Comparison of ENCODE assay signal across 8 cellular contexts in genomic region chr16:72467157-72467759, GRCh38.
DNase-seq lines count a peak whose midpoint lies in the region; ATAC-seq and TF ChIP-seq lines count a peak whose summit lies in the region.

No MANE protein-coding gene starts in this region.

- TF ChIP-seq RAD21 in IMR-90 (IDR thresholded peaks at IDR 0.05; ENCODE audit: low read length) = peak; percentile 73

- H3K4me2 ChIP-seq in IMR-90 (ENCODE audit: low read depth, low read length) = no peak overlapping the region
- no peak overlapping the region for H3K4me2 ChIP-seq in PC-9

- H3K36me3 ChIP-seq in IMR-90 (ENCODE audit: control insufficient read depth, insufficient read depth, low read length) = no peaks in the 10 kb centered on the region
- no peaks in the 10 kb centered on the region for H3K36me3 ChIP-seq in PC-9 (ENCODE audit: low read depth)
- no peaks in the 10 kb centered on the region for H3K36me3 ChIP-seq in esophagus squamous epithelium

- H2AK9ac ChIP-seq in IMR-90 (replicated peaks; ENCODE audit: low read depth, low read length, poor library complexity) = no peak overlapping the region

- intact Hi-C loops in IMR-90 (cut with micrococcal nuclease) = loop anchor here (1.0 to 10.0 kb wide), 4 partner anchors 66 to 1568 kb away; no protein-coding TSS in a partner anchor
- intact Hi-C loops in PC-9 (cut with micrococcal nuclease; ENCODE audit: unreplicated experiment) = loop anchor here (1.0 to 2.0 kb wide), 3 partner anchors 66 to 342 kb away; no protein-coding TSS in a partner anchor
- intact Hi-C loops in esophagus squamous epithelium (cut with DNase I) = no loop called here

- no peak overlapping the region for H3K56ac ChIP-seq in IMR-90 (ENCODE audit: extremely low read depth, insufficient read depth, low read length)

- ATAC-seq in IMR-90 (ENCODE audit: low read depth) (peak; percentile 79), HG02623 (IDR thresholded peaks at IDR 0.05; ENCODE audit: unreplicated experiment) (no peak), HG03097 (IDR thresholded peaks at IDR 0.05; ENCODE audit: low FRiP score, unreplicated experiment) (no peak)

- no peak overlapping the region for H2AK5ac ChIP-seq in IMR-90 (ENCODE audit: low read depth, low read length)

- no peak overlapping the region for H3K27ac ChIP-seq in IMR-90 (ENCODE audit: insufficient read depth, low read length)
- no peak overlapping the region for H3K27ac ChIP-seq in PC-9
- no peak overlapping the region for H3K27ac ChIP-seq in esophagus squamous epithelium

- CTCF ChIA-PET in IMR-90 (lab: Yijun Ruan, JAX) (interaction anchor here (0.6 to 2.5 kb wide), 15 partner anchors 16 to 1806 kb away, joined by 3 to 15 read pairs (median 4); no protein-coding TSS in a partner anchor), PC-9 (lab: Charles Lee) (no interaction called here)

- H3K79me2 ChIP-seq in PC-9 (ENCODE audit: low read depth) = no peaks in the 10 kb centered on the region

- H4K20me1 ChIP-seq in IMR-90 (ENCODE audit: insufficient read depth, low read length) = no peaks in the 10 kb centered on the region
- H4K20me1 ChIP-seq in PC-9 (ENCODE audit: insufficient read depth) = no peaks in the 10 kb centered on the region

- no peak overlapping the region for H2BK120ac ChIP-seq in IMR-90 (ENCODE audit: low read depth, low read length)

- no peak overlapping the region for H4K5ac ChIP-seq in IMR-90 (ENCODE audit: low read depth, low read length)

- dilution Hi-C loops in IMR-90 (cut with HindIII; ENCODE audit: low sequenced_read_pairs, unreplicated experiment) = loop anchor here (25.0 kb wide), 1 partner anchor 230 kb away; no protein-coding TSS in a partner anchor

- no peak overlapping the region for H3K18ac ChIP-seq in IMR-90 (ENCODE audit: low read depth, low read length)

- no peaks in the 10 kb centered on the region for H3K79me1 ChIP-seq in IMR-90 (ENCODE audit: low read depth in 1 of 2, low read length in 2 of 2)

- no peak overlapping the region for H3K9ac ChIP-seq in IMR-90 (ENCODE audit: low read depth, low read length)

- H3K9me3 ChIP-seq in IMR-90 (ENCODE audit: control insufficient read depth, insufficient read depth, low read length) (no peaks in the 10 kb centered on the region), PC-9 (ENCODE audit: insufficient read depth, low read depth) (no peaks in the 10 kb centered on the region), esophagus squamous epithelium (no peaks in the 10 kb centered on the region)

- H4K8ac ChIP-seq in IMR-90 (ENCODE audit: low read depth in 2 of 2, low read length in 2 of 2) = no peak overlapping the region

- no peak overlapping the region for H2BK5ac ChIP-seq in IMR-90 (ENCODE audit: low read depth, low read length, poor library complexity, severe bottlenecking)

- TF ChIP-seq POLR2A in IMR-90 (IDR thresholded peaks at IDR 0.05; ENCODE audit: low read depth, low read length) (no peak), esophagus squamous epithelium (IDR thresholded peaks at IDR 0.05) (no peak)

- POLR2A ChIA-PET in IMR-90 (lab: Charles Lee; ENCODE audit: unreplicated experiment) (no interaction called here), PC-9 (lab: Charles Lee; ENCODE audit: unreplicated experiment) (no interaction called here)

- H3K23ac ChIP-seq in IMR-90 (ENCODE audit: low read depth, low read length) = no peak overlapping the region

- no CpG with 5 or more reads among the region's 3 CpGs for whole genome bisulfite sequencing in IMR-90 (ENCODE audit: extremely low coverage in 2 of 2, insufficient read length in 1 of 2), 2 experiments
- 47 to 70% methylated on average over 3 of the region's 3 CpGs for WGBS in esophagus squamous epithelium, 2 donors

- H3F3A ChIP-seq in PC-9 (ENCODE audit: insufficient read depth, low read depth) = no peaks in the 10 kb centered on the region

- no peak overlapping the region for H3K4ac ChIP-seq in IMR-90 (ENCODE audit: low read depth, low read length)

- H3K27me3 ChIP-seq in IMR-90 (ENCODE audit: control insufficient read depth, insufficient read depth, low read length) (no peaks in the 10 kb centered on the region), PC-9 (ENCODE audit: insufficient read depth, low read depth) (no peaks in the 10 kb centered on the region), esophagus squamous epithelium (no peaks in the 10 kb centered on the region)

- no peak overlapping the region for H2BK20ac ChIP-seq in IMR-90 (ENCODE audit: low read depth, low read length)

- H2AFZ ChIP-seq in IMR-90 (replicated peaks; ENCODE audit: low read length, poor library complexity) (no peak overlapping the region), PC-9 (no peak overlapping the region)

- no peaks in the 10 kb centered on the region for H3K9me2 ChIP-seq in PC-9 (ENCODE audit: insufficient read depth)

- no peak overlapping the region for H3K14ac ChIP-seq in IMR-90 (replicated peaks; ENCODE audit: low read depth, low read length)

- H3K9me1 ChIP-seq in IMR-90 (ENCODE audit: insufficient read depth, low read length) = no peaks in the 10 kb centered on the region

- BruUV-seq in IMR-90 (replicated peaks; lab: Mats Ljungman, UMichigan) (no TSS peak), PC-9 (replicated peaks; lab: Mats Ljungman, UMichigan) (no TSS peak)

- in situ Hi-C loops in G401 (cut with HindIII; ENCODE audit: low sequenced_read_pairs) = no loop called here
- in situ Hi-C loops in IMR-90 (cut with MboI; ENCODE audit: low sequenced_read_pairs) = loop anchor here (10.0 kb wide), 1 partner anchor 342 kb away; no protein-coding TSS in a partner anchor

- no peak overlapping the region for H4K91ac ChIP-seq in IMR-90 (ENCODE audit: insufficient read depth, low read depth, low read length)

- TF ChIP-seq CTCF in IMR-90 (conservative IDR thresholded peaks at IDR 0.05; ENCODE audit: low read depth, low read length) (peak; percentile 75), PC-9 (conservative IDR thresholded peaks at IDR 0.05) (peak; percentile 66; the same call in 1 of the 2 replicates), esophagus squamous epithelium (IDR thresholded peaks at IDR 0.05) (peak in 5 of 6 experiments; percentile 19 to 55 (median 33))

- no peak overlapping the region for H3K4me3 ChIP-seq in IMR-90 (ENCODE audit: insufficient read depth, low read depth, low read length)
- H3K4me3 ChIP-seq in PC-9 = no peak overlapping the region
- no peak overlapping the region for H3K4me3 ChIP-seq in esophagus squamous epithelium

- DNase-seq in G401 (ENCODE audit: low spot score) (peak; percentile 31), IMR-90 (peak; percentile 60), PC-9 (no peak), esophagus squamous epithelium (lab: John Stamatoyannopoulos, UW) (no peak), retina (peak; percentile 54)
- DNase-seq in central memory CD4-positive, alpha-beta T cell = no peak

- H3K4me1 ChIP-seq in IMR-90 (ENCODE audit: control insufficient read depth, insufficient read depth, low read length) (no peaks in the 10 kb centered on the region), PC-9 (replicated peaks; ENCODE audit: insufficient read depth) (no peaks in the 10 kb centered on the region), esophagus squamous epithelium (no peaks in the 10 kb centered on the region)

- H2BK15ac ChIP-seq in IMR-90 (ENCODE audit: low read depth, low read length) = no peak overlapping the region

TF ChIP-seq in IMR-90, 13 proteins besides CTCF, POLR2A, EP300 and RAD21:
- TF ChIP-seq BHLHE40 (IDR thresholded peaks at IDR 0.05; ENCODE audit: low read depth, low read length) (no peak), MXI1 (IDR thresholded peaks at IDR 0.05; ENCODE audit: borderline replicate concordance, low read depth, low read length) (no peak), SMC3 (IDR thresholded peaks at IDR 0.05; ENCODE audit: low read depth, low read length) (peak; percentile 84), CEBPB (IDR thresholded peaks at IDR 0.05; ENCODE audit: low read depth, low read length) (no peak), NFE2L2 (IDR thresholded peaks at IDR 0.05; ENCODE audit: low read depth, low read length) (no peak), CHD1 (IDR thresholded peaks at IDR 0.05; ENCODE audit: low read depth, low read length) (no peak)

Comparison
In these comparisons a context has a peak if more than half of its experiments do, and no peak if none do; other contexts are left out.
1. DNase-seq: peak in G401 (single experiment), IMR-90 (single experiment) and retina (single experiment); none in PC-9 (0 of 2), esophagus squamous epithelium (single experiment) and central memory CD4-positive, alpha-beta T cell (single experiment).
2. Peak in every context shown above with its lines, with median percentiles within 50 percentile points of each other: CTCF ChIP-seq.